In the genomic region with DNA sequence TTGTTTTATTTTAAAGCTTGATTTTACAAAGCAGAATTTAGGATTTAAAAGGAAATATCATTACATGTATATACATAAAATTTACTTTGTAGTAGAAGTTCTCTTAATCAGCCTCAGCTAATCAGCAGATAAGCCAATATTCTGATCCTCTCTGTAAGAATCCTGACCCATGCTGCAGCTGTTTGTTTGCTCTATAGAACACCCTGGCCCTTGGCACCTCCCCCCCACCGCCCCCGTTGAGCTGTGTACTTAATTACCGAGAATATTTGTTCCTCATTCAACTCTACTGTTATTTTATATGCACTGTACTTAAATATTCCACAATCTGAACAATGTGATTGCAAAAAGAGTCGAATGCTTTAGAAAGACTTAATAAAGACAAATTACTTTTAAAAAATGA, we compare ENCODE assay signal across 17 cellular contexts.
"Had no signal": no experiment of that assay in that cellular context is flagged by ENCODE, and none has a peak within 500 bp of the region (broad histone marks: within the 10 kb centered on the region; RNA-seq: fewer than 3 reads in every experiment).

No MANE protein-coding gene starts in this region.

- H3K4me3 ChIP-seq: coronary artery, heart right ventricle, mucosa of descending colon, sigmoid colon, skin epidermis, stomach, thoracic aorta, transverse colon had no signal

- FAIRE-seq: frontal cortex, islet of Langerhans had no signal

- DNase-seq: effector CD4-positive, alpha-beta T cell; heart right ventricle; hypothalamus; mammary epithelial cell; mucosa of descending colon; naive thymus-derived CD8-positive, alpha-beta T cell; posterior cingulate gyrus; sigmoid colon; stimulated activated naive CD4-positive, alpha-beta T cell; stomach; substantia nigra; transverse colon had no signal

- H3K4me1 ChIP-seq: heart right ventricle, sigmoid colon, stomach, transverse colon had no signal

- H3K27ac ChIP-seq: coronary artery, heart right ventricle, sigmoid colon, skin epidermis, stomach, thoracic aorta, transverse colon had no signal

- H3K36me3 ChIP-seq: heart right ventricle, sigmoid colon, stomach, thoracic aorta, transverse colon had no signal

- H3K27me3 ChIP-seq: sigmoid colon had no signal
